ENCODE assay signal across 37 cellular contexts in genomic region chr2:30903326-30903725, GRCh38.
"Had no signal": no experiment of that assay in that cellular context is flagged by ENCODE, and none has a peak within 500 bp of the region (broad histone marks: within the 10 kb centered on the region; RNA-seq: fewer than 3 reads in every experiment).

No MANE protein-coding gene starts in this region.

- H3K36me3 Mint-ChIP-seq: activated naive CD4-positive, alpha-beta T cell treated with anti-CD3 and anti-CD28 coated beads, Interleukin-2, amount 10 ng/mL, durations not matched to agents 7 days and 5 days; activated naive CD4-positive, alpha-beta T cell treated with anti-CD3 and anti-CD28 coated beads, Interleukin-2, amount 50 U/mL, for 24 hours; activated naive CD8-positive, alpha-beta T cell; activated naive CD8-positive, alpha-beta T cell treated with anti-CD3 and anti-CD28 coated beads, Interleukin-2, amount 10 ng/mL, durations not matched to agents 7 days and 5 days had no signal

- H3K4me1 Mint-ChIP-seq: activated CD4-positive, alpha-beta memory T cell treated with anti-CD3 and anti-CD28 coated beads, Interleukin-2, amount 10 ng/mL, durations not matched to agents 7 days and 5 days; activated CD4-positive, alpha-beta T cell treated with anti-CD3 and anti-CD28 coated beads for 36 hours; activated CD4-positive, alpha-beta T cell treated with anti-CD3 and anti-CD28 coated beads, Interleukin-2, amount 10 ng/mL, durations not matched to agents 7 days and 5 days; activated naive CD4-positive, alpha-beta T cell treated with anti-CD3 and anti-CD28 coated beads, Interleukin-2, amount 10 ng/mL, durations not matched to agents 7 days and 5 days; activated naive CD4-positive, alpha-beta T cell treated with anti-CD3 and anti-CD28 coated beads, Interleukin-2, amount 50 U/mL, for 24 hours; activated naive CD8-positive, alpha-beta T cell treated with anti-CD3 and anti-CD28 coated beads, Interleukin-2, amount 10 ng/mL, durations not matched to agents 7 days and 5 days; activated naive CD8-positive, alpha-beta T cell treated with anti-CD3 and anti-CD28 coated beads, Interleukin-2, amount 50 U/mL, for 24 hours; central memory CD8-positive, alpha-beta T cell had no signal

- H3K9me3 Mint-ChIP-seq: activated CD4-positive, alpha-beta memory T cell treated with anti-CD3 and anti-CD28 coated beads, Interleukin-2, amount 10 ng/mL, durations not matched to agents 7 days and 5 days; activated CD4-positive, alpha-beta T cell treated with anti-CD3 and anti-CD28 coated beads, Interleukin-2, amount 10 ng/mL, durations not matched to agents 7 days and 5 days; activated naive CD4-positive, alpha-beta T cell treated with anti-CD3 and anti-CD28 coated beads, Interleukin-2, amount 10 ng/mL, durations not matched to agents 7 days and 5 days; activated naive CD4-positive, alpha-beta T cell treated with anti-CD3 and anti-CD28 coated beads, Interleukin-2, amount 50 U/mL, for 24 hours; activated naive CD8-positive, alpha-beta T cell treated with anti-CD3 and anti-CD28 coated beads, Interleukin-2, amount 10 ng/mL, durations not matched to agents 7 days and 5 days; activated naive CD8-positive, alpha-beta T cell treated with anti-CD3 and anti-CD28 coated beads, Interleukin-2, amount 50 U/mL, for 24 hours; activated T-cell treated with anti-CD3 and anti-CD28 coated beads, Interleukin-2, amount 50 U/mL, for 24 hours; activated T-helper 2 cell treated with anti-CD3 and anti-CD28 coated beads, Interferon-gamma antibody, Interleukin-2, Interleukin-4, amounts not matched to agents 10 μg/mL and 5 μg/mL and 100 μg/mL, durations not matched to agents 14 hours and 24 hours and 36 hours; central memory CD8-positive, alpha-beta T cell; T-helper 1 cell treated with Interleukin-12 subunit alpha and Interleukin-12 subunit beta and Interleukin-4 antibody, amounts not matched to agents 30 μg/mL and 1 μg/mL, for 36 hours; T-helper 2 cell treated with Interferon-gamma antibody and Interleukin-4, amounts not matched to agents 5 μg/mL and 100 μg/mL, for 36 hours had no signal

- H3K4me3 Mint-ChIP-seq: activated CD4-positive, alpha-beta memory T cell treated with anti-CD3 and anti-CD28 coated beads, Interleukin-2, amount 10 ng/mL, durations not matched to agents 7 days and 5 days; activated CD4-positive, alpha-beta T cell treated with anti-CD3 and anti-CD28 coated beads for 36 hours; activated CD4-positive, alpha-beta T cell treated with anti-CD3 and anti-CD28 coated beads, Interleukin-2, amount 10 ng/mL, durations not matched to agents 7 days and 5 days; activated CD8-positive, alpha-beta T cell treated with anti-CD3 and anti-CD28 coated beads, Interleukin-2, amount 10 ng/mL, durations not matched to agents 7 days and 5 days; activated naive CD4-positive, alpha-beta T cell treated with anti-CD3 and anti-CD28 coated beads, Interleukin-2, amount 10 ng/mL, durations not matched to agents 7 days and 5 days; activated naive CD4-positive, alpha-beta T cell treated with anti-CD3 and anti-CD28 coated beads, Interleukin-2, amount 50 U/mL, for 24 hours; activated naive CD8-positive, alpha-beta T cell; activated naive CD8-positive, alpha-beta T cell treated with anti-CD3 and anti-CD28 coated beads, Interleukin-2, amount 10 ng/mL, durations not matched to agents 7 days and 5 days; activated naive CD8-positive, alpha-beta T cell treated with anti-CD3 and anti-CD28 coated beads, Interleukin-2, amount 50 U/mL, for 24 hours; activated T-cell treated with anti-CD3 and anti-CD28 coated beads, Interleukin-2, amount 50 U/mL, for 24 hours; brain; central memory CD8-positive, alpha-beta T cell; T-helper 1 cell treated with Interleukin-12 subunit alpha and Interleukin-12 subunit beta and Interleukin-4 antibody, amounts not matched to agents 30 μg/mL and 1 μg/mL, for 36 hours; T-helper 2 cell treated with Interferon-gamma antibody and Interleukin-4, amounts not matched to agents 5 μg/mL and 100 μg/mL, for 36 hours had no signal

- H3K4me3 ChIP-seq: ascending aorta, cardiac muscle cell had no signal

- DNase-seq: activated CD4-positive, alpha-beta memory T cell treated with anti-CD3 and anti-CD28 coated beads, Interleukin-2, amount 10 ng/mL, durations not matched to agents 7 days and 5 days; activated CD4-positive, alpha-beta T cell treated with anti-CD3 and anti-CD28 coated beads for 1 hour; activated CD4-positive, alpha-beta T cell treated with anti-CD3 and anti-CD28 coated beads for 36 hours; activated CD4-positive, alpha-beta T cell treated with anti-CD3 and anti-CD28 coated beads for 48 hours; activated CD4-positive, alpha-beta T cell treated with anti-CD3 and anti-CD28 coated beads, Interleukin-2, amount 10 ng/mL, durations not matched to agents 7 days and 5 days; activated CD4-positive, alpha-beta T cell treated with anti-CD3 and anti-CD28 coated beads, Interleukin-2, amount 50 U/mL, for 48 hours; activated CD4-positive, CD25-positive, alpha-beta regulatory T cell; activated CD8-positive, alpha-beta memory T cell treated with anti-CD3 and anti-CD28 coated beads, Interleukin-2, amount 50 U/mL, for 4 hours; activated CD8-positive, alpha-beta T cell treated with anti-CD3 and anti-CD28 coated beads, Interleukin-2, amount 10 ng/mL, durations not matched to agents 7 days and 5 days; activated effector memory CD4-positive, alpha-beta T cell treated with Interleukin-2 at 50 U/mL for 16 hours; activated gamma-delta T cell; activated naive CD4-positive, alpha-beta T cell treated with anti-CD3 and anti-CD28 coated beads, Interleukin-2, amount 10 ng/mL, durations not matched to agents 7 days and 5 days; activated naive CD4-positive, alpha-beta T cell treated with Interleukin-2 at 50 U/mL for 16 hours; activated naive CD8-positive, alpha-beta T cell treated with anti-CD3 and anti-CD28 coated beads, Interleukin-2, amount 10 ng/mL, durations not matched to agents 7 days and 5 days; activated naive CD8-positive, alpha-beta T cell treated with anti-CD3 and anti-CD28 coated beads, Interleukin-2, amount 50 U/mL, for 24 hours; activated T-cell treated with anti-CD3 and anti-CD28 coated beads, Interleukin-2, amount 50 U/mL, for 24 hours; activated T-cell treated with anti-CD3 and anti-CD28 coated beads, Interleukin-2, amount 50 U/mL, for 48 hours; amygdala; anterior cingulate cortex; caudate nucleus; cerebellar nuclear complex; T-helper 1 cell; T-helper 2 cell; T-helper 9 cell had no signal

- H3K27ac ChIP-seq: ascending aorta, cardiac muscle cell, VCaP had no signal

- H3K27me3 Mint-ChIP-seq: activated CD4-positive, alpha-beta memory T cell treated with anti-CD3 and anti-CD28 coated beads, Interleukin-2, amount 10 ng/mL, durations not matched to agents 7 days and 5 days; activated CD4-positive, alpha-beta T cell treated with anti-CD3 and anti-CD28 coated beads for 36 hours; activated naive CD4-positive, alpha-beta T cell treated with anti-CD3 and anti-CD28 coated beads, Interleukin-2, amount 10 ng/mL, durations not matched to agents 7 days and 5 days; activated naive CD4-positive, alpha-beta T cell treated with anti-CD3 and anti-CD28 coated beads, Interleukin-2, amount 50 U/mL, for 24 hours; activated naive CD8-positive, alpha-beta T cell; activated naive CD8-positive, alpha-beta T cell treated with anti-CD3 and anti-CD28 coated beads, Interleukin-2, amount 10 ng/mL, durations not matched to agents 7 days and 5 days; activated T-cell treated with anti-CD3 and anti-CD28 coated beads, Interleukin-2, amount 50 U/mL, for 24 hours had no signal

- H3K27me3 ChIP-seq: ascending aorta, cardiac muscle cell had no signal

- H3K27ac Mint-ChIP-seq: activated CD4-positive, alpha-beta memory T cell treated with anti-CD3 and anti-CD28 coated beads, Interleukin-2, amount 10 ng/mL, durations not matched to agents 7 days and 5 days; activated CD4-positive, alpha-beta T cell treated with anti-CD3 and anti-CD28 coated beads for 36 hours; activated CD4-positive, alpha-beta T cell treated with anti-CD3 and anti-CD28 coated beads, Interleukin-2, amount 10 ng/mL, durations not matched to agents 7 days and 5 days; activated CD8-positive, alpha-beta T cell treated with anti-CD3 and anti-CD28 coated beads, Interleukin-2, amount 10 ng/mL, durations not matched to agents 7 days and 5 days; activated naive CD4-positive, alpha-beta T cell treated with anti-CD3 and anti-CD28 coated beads, Interleukin-2, amount 10 ng/mL, durations not matched to agents 7 days and 5 days; activated naive CD4-positive, alpha-beta T cell treated with anti-CD3 and anti-CD28 coated beads, Interleukin-2, amount 50 U/mL, for 24 hours; activated naive CD8-positive, alpha-beta T cell; activated naive CD8-positive, alpha-beta T cell treated with anti-CD3 and anti-CD28 coated beads, Interleukin-2, amount 10 ng/mL, durations not matched to agents 7 days and 5 days; activated naive CD8-positive, alpha-beta T cell treated with anti-CD3 and anti-CD28 coated beads, Interleukin-2, amount 50 U/mL, for 24 hours; activated T-cell treated with anti-CD3 and anti-CD28 coated beads, Interleukin-2, amount 50 U/mL, for 24 hours; activated T-helper 2 cell treated with anti-CD3 and anti-CD28 coated beads, Interferon-gamma antibody, Interleukin-2, Interleukin-4, amounts not matched to agents 10 μg/mL and 5 μg/mL and 100 μg/mL, durations not matched to agents 14 hours and 24 hours and 36 hours; brain; T-helper 1 cell treated with Interleukin-12 subunit alpha and Interleukin-12 subunit beta and Interleukin-4 antibody, amounts not matched to agents 30 μg/mL and 1 μg/mL, for 36 hours; T-helper 2 cell treated with Interferon-gamma antibody and Interleukin-4, amounts not matched to agents 5 μg/mL and 100 μg/mL, for 36 hours had no signal

- H3K36me3 ChIP-seq: ascending aorta, cardiac muscle cell had no signal

- H3K4me1 ChIP-seq: ascending aorta had no signal

- H3K9me3 ChIP-seq: ascending aorta had no signal

- ATAC-seq: activated CD4-positive, alpha-beta T cell treated with anti-CD3 and anti-CD28 coated beads for 36 hours; activated CD4-positive, CD25-positive, alpha-beta regulatory T cell treated with anti-CD3 and anti-CD28 coated beads, Interleukin-2, amount 50 U/mL, for 24 hours; activated CD8-positive, alpha-beta T cell treated with anti-CD3 and anti-CD28 coated beads, Interleukin-2, amount 10 ng/mL, durations not matched to agents 7 days and 5 days; activated naive CD8-positive, alpha-beta T cell treated with anti-CD3 and anti-CD28 coated beads, Interleukin-2, amount 50 U/mL, for 24 hours had no signal

- FAIRE-seq: bronchial epithelial cell, TTC549 had no signal
